1 cellular context compared by ENCODE assay signal in the genomic region with DNA sequence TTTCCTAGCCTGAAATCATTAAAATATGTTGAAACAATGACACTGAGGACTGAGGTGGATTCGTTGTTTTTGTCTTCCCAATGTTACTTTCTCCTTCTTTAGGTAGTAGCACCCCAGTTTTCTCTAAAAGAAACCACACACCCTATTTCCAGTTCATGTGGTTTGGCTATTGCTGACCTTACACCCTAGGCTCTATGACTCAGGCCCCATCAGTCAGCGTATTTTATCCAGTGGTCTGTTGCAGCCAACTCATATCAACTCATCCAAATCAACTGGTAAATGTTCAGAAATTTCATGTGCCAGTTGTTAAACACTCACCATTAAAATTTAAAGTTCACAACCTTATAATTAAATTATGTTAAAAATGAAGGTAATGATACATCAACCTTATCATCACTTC.
TF ChIP-seq lines count a peak whose summit lies in the region.

No MANE protein-coding gene starts in this region.

TF ChIP-seq in H1, 55 proteins besides CTCF, POLR2A, EP300 and RAD21 (continued from another document):
- TF ChIP-seq SRF (IDR thresholded peaks at IDR 0.05; ENCODE audit: low read depth, low read length) (no peak), EZH2 (IDR thresholded peaks at IDR 0.05; ENCODE audit: low read depth, low read length, severe bottlenecking) (no peak), TCF12 (IDR thresholded peaks at IDR 0.05; ENCODE audit: low read depth, low read length) (no peak), KDM1A (IDR thresholded peaks at IDR 0.05; ENCODE audit: borderline replicate concordance, low read length) (no peak), RBBP5 (IDR thresholded peaks at IDR 0.05; ENCODE audit: borderline replicate concordance, low read depth, low read length) (no peak), BCL11A (IDR thresholded peaks at IDR 0.05; ENCODE audit: low read depth in 2 of 2, low read length in 2 of 2) (no peak)
